ENCODE assay signal across 16 cellular contexts in the genomic region with DNA sequence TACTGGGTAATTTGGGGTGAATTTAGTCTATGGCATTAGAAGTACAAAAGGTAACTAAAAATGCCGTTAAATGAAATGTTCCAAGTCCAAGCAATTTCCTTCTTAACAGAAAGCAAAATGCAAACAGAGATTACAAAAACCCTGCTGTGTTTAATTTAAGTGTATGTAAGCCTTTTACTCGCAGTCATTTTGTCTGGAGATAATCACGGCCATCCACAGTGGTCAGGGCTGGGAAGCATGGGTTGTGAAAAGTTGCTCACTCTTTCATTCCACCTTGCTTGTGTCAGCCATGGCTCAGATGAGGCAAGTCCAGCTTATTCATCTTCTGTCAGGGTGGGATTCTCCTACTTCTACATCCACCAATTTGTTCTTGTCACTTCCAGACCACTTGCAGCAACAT.
"Had no signal": no experiment of that assay in that cellular context is flagged by ENCODE, and none has a peak within 500 bp of the region (broad histone marks: within the 10 kb centered on the region; RNA-seq: fewer than 3 reads in every experiment).

No MANE protein-coding gene starts in this region.

- H3K9ac ChIP-seq: parathyroid adenoma had no signal

- H3K9me3 Mint-ChIP-seq: activated T-cell treated with anti-CD3 and anti-CD28 coated beads, Interleukin-2, amount 50 U/mL, for 4 hours had no signal

- DNase-seq: activated CD4-positive, alpha-beta T cell treated with anti-CD3 and anti-CD28 coated beads, Interleukin-2, amount 50 U/mL, for 4 hours; activated CD4-positive, CD25-positive, alpha-beta regulatory T cell treated with anti-CD3 and anti-CD28 coated beads, Interleukin-2, amount 50 U/mL, for 72 hours; activated CD8-positive, alpha-beta memory T cell treated with anti-CD3 and anti-CD28 coated beads, Interleukin-2, amount 10 ng/mL, durations not matched to agents 7 days and 5 days; activated effector memory CD4-positive, alpha-beta T cell treated with anti-CD3 and anti-CD28 coated beads, Interleukin-2, amount 50 U/mL, for 16 hours; activated T-cell treated with anti-CD3 and anti-CD28 coated beads, Interleukin-2, amount 50 U/mL, for 4 hours; brain microvascular endothelial cell; cerebellar nuclear complex; heart left ventricle; kidney; left ventricle myocardium superior; stomach had no signal

- H3K27me3 ChIP-seq: brain microvascular endothelial cell, heart left ventricle, stomach had no signal

- H3K36me3 Mint-ChIP-seq: activated CD8-positive, alpha-beta memory T cell treated with anti-CD3 and anti-CD28 coated beads, Interleukin-2, amount 10 ng/mL, durations not matched to agents 7 days and 5 days; activated naive CD4-positive, alpha-beta T cell treated with anti-CD3 and anti-CD28 coated beads, Interleukin-2, amount 50 U/mL, for 72 hours had no signal

- ATAC-seq: activated CD8-positive, alpha-beta memory T cell treated with anti-CD3 and anti-CD28 coated beads, Interleukin-2, amount 10 ng/mL, durations not matched to agents 7 days and 5 days; activated naive CD4-positive, alpha-beta T cell treated with anti-CD3 and anti-CD28 coated beads, Interleukin-2, amount 50 U/mL, for 72 hours; activated T-cell treated with anti-CD3 and anti-CD28 coated beads, Interleukin-2, amount 50 U/mL, for 4 hours; esophagus mucosa; heart left ventricle; left ventricle myocardium superior had no signal

- H3K36me3 ChIP-seq: brain microvascular endothelial cell, heart left ventricle, stomach, thoracic aorta had no signal

- H3K9me3 ChIP-seq: stomach, thoracic aorta had no signal

- H3K4me3 ChIP-seq: heart left ventricle, stomach, thoracic aorta had no signal

- H3K27me3 Mint-ChIP-seq: activated CD8-positive, alpha-beta memory T cell treated with anti-CD3 and anti-CD28 coated beads, Interleukin-2, amount 10 ng/mL, durations not matched to agents 7 days and 5 days had no signal

- H3K27ac Mint-ChIP-seq: activated CD8-positive, alpha-beta memory T cell treated with anti-CD3 and anti-CD28 coated beads, Interleukin-2, amount 10 ng/mL, durations not matched to agents 7 days and 5 days; activated naive CD4-positive, alpha-beta T cell treated with anti-CD3 and anti-CD28 coated beads, Interleukin-2, amount 50 U/mL, for 72 hours had no signal

- H3K4me3 Mint-ChIP-seq: activated CD8-positive, alpha-beta memory T cell treated with anti-CD3 and anti-CD28 coated beads, Interleukin-2, amount 10 ng/mL, durations not matched to agents 7 days and 5 days; activated T-cell treated with anti-CD3 and anti-CD28 coated beads, Interleukin-2, amount 50 U/mL, for 4 hours; neural crest cell had no signal

- H3K4me1 Mint-ChIP-seq: activated CD8-positive, alpha-beta memory T cell treated with anti-CD3 and anti-CD28 coated beads, Interleukin-2, amount 10 ng/mL, durations not matched to agents 7 days and 5 days; neural crest cell had no signal

- H3K27ac ChIP-seq: brain microvascular endothelial cell, heart left ventricle, parathyroid adenoma, stomach, thoracic aorta had no signal

- H3K4me1 ChIP-seq: heart left ventricle, parathyroid adenoma, stomach had no signal
